Comparison of ENCODE assay signal across 1 cellular context in the genomic region with DNA sequence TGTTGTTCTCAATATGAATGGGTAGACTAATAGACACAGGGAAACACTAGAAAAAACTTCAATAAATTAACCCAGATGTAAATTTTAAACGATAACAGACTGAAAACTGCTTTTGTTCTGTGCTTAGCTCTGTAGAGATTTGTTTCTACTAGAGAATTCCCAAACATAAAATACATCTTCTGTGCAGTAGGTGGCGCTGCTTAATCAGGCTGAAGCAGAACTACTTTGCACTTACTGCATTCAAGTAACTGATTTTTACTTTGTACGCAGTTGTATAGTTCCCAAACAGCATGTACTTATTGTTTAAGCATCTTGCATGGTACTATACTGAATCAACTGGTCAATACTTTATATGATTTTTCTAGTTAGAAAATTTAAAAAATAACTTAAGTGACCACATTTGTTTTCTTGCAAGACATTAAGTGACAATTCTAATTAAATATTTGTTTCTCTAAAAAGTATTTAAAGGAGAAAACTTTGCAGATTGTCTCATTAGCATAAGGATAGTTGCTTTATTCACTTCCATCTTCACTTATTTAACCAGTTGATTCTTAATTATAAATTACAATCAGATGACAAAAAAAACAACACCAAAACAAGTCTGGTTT.
TF ChIP-seq lines count a peak whose summit lies in the region.

No MANE protein-coding gene starts in this region.

TF ChIP-seq in GM23338, 12 proteins besides CTCF, POLR2A, EP300 and RAD21 (continued from another document):
- TF ChIP-seq REST (IDR thresholded peaks at IDR 0.05; ENCODE audit: unreplicated experiment) (no peak), ZNF331 (CRISPR knock-in tag; IDR thresholded peaks at IDR 0.05; ENCODE audit: low read depth) (no peak), NANOG (IDR thresholded peaks at IDR 0.05; ENCODE audit: borderline replicate concordance) (no peak), POLR2AphosphoS5 (IDR thresholded peaks at IDR 0.05; ENCODE audit: low read depth) (no peak)
